20 cellular contexts compared by ENCODE assay signal in the genomic region with DNA sequence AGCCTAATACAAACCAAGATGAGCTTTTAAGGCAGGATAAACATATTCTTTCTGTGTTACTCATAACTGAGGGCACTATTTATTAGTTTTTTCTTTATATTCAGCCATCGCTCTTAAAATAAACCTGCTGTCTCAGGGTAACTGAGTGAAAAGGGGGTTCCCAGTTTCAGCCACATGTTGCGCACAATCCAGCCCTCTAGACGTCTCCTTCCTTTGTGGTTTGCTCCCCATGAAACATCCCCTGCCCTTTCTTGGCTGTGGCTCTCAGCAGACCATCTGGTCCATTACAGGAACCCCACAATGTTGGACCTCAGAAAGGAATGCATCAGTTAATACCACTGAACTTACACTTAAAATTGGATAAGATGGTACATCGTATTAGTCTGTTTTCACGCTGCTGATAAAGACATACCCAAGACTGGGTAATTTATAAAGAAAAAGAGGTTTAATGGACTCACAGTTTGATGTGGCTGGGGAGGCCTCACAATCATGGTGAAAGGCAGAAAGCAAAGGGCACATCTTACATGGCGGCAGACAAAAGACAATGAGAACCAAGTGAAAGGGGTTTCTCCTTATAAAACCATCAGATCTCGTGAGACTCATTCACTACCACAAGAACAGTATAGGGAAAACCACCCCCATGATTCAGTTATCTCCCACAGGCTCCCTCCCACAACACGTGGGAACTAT. TPM values are rescaled to one million over a fixed set of nuclear protein-coding genes. Genes with fewer than 3 reads are reported as not detected.
DNase-seq lines count a peak whose midpoint lies in the region; ATAC-seq, FAIRE-seq and TF ChIP-seq lines count a peak whose summit lies in the region.
"Had no signal": no experiment of that assay in that cellular context is flagged by ENCODE, and none has a peak within 500 bp of the region (broad histone marks: within the 10 kb centered on the region; RNA-seq: fewer than 3 reads in every experiment).

No MANE protein-coding gene starts in this region.

- H3K27me3 Mint-ChIP-seq in WTC11 (ENCODE audit: low read depth): peaks cover 9% of the 10 kb centered on the region
- H3K27me3 Mint-ChIP-seq: activated naive CD8-positive, alpha-beta T cell treated with anti-CD3 and anti-CD28 coated beads, Interleukin-2, amount 10 ng/mL, durations not matched to agents 7 days and 5 days had no signal

- H3K9me3 Mint-ChIP-seq in WTC11: peaks cover 18% of the 10 kb centered on the region

- ATAC-seq in GM21360 (IDR thresholded peaks at IDR 0.05; ENCODE audit: unreplicated experiment): peak; percentile 59
- no peak for ATAC-seq in WTC11
- no peak for ATAC-seq in HG02981 (IDR thresholded peaks at IDR 0.05; ENCODE audit: unreplicated experiment)
- ATAC-seq: GM23338 had no signal

- FAIRE-seq in GM12891 (lab: Jason Lieb, UNC): peak; percentile 33
- FAIRE-seq: G401.6 had no signal

- TF ChIP-seq POLR2A in GM12891 (IDR thresholded peaks at IDR 0.05; ENCODE audit: low read depth, low read length): no peak

- H3K27ac Mint-ChIP-seq in WTC11: no peak overlapping the region
- H3K27ac Mint-ChIP-seq: activated naive CD8-positive, alpha-beta T cell treated with anti-CD3 and anti-CD28 coated beads, Interleukin-2, amount 10 ng/mL, durations not matched to agents 7 days and 5 days; brain; GM23338; type B pancreatic cell had no signal

- CTCF ChIA-PET in WTC11 (lab: Charles Lee): no interaction called here

- H3K36me3 Mint-ChIP-seq in WTC11: no peaks in the 10 kb centered on the region
- H3K36me3 Mint-ChIP-seq: brain, type B pancreatic cell had no signal

- no peaks in the 10 kb centered on the region for H3K4me1 Mint-ChIP-seq in WTC11
- H3K4me1 Mint-ChIP-seq: brain, GM23338 had no signal

- no peak for TF ChIP-seq CTCF in WTC11 (IDR thresholded peaks at IDR 0.05)

- DNase-seq in GM12891 (ENCODE audit: insufficient read length, low spot score) (no peak), RPMI8226 (peak; percentile 84), medulla oblongata (ENCODE audit: extremely low spot score) (peak; percentile 44), WTC11 (ENCODE audit: low spot score) (no peak), cerebellar nuclear complex (lab: John Stamatoyannopoulos, UW) (no peak), kidney tubule cell (ENCODE audit: low spot score) (no peak)
- DNase-seq: activated naive CD8-positive, alpha-beta T cell treated with anti-CD3 and anti-CD28 coated beads, Interleukin-2, amount 10 ng/mL, durations not matched to agents 7 days and 5 days; CD4-positive, alpha-beta memory T cell; dermis blood vessel endothelial cell; DMS153; NCI-H1436; NCI-H524 treated with DMSO at 0.1 percent for 48 hours; stimulated activated CD4-positive, alpha-beta T cell treated with anti-CD3 and anti-CD28 coated beads, Interleukin-4, amount 100 ng/mL, for 1 hour; T1000 had no signal

- POLR2A ChIA-PET in WTC11 (lab: Charles Lee): no interaction called here

- no peak overlapping the region for H3K4me3 Mint-ChIP-seq in WTC11
- H3K4me3 Mint-ChIP-seq: activated naive CD8-positive, alpha-beta T cell treated with anti-CD3 and anti-CD28 coated beads, Interleukin-2, amount 10 ng/mL, durations not matched to agents 7 days and 5 days; brain; CD4-positive, alpha-beta memory T cell; GM23338; type B pancreatic cell had no signal

TF ChIP-seq in GM12891, 5 proteins besides CTCF, POLR2A, EP300 and RAD21:
- TF ChIP-seq TAF1 (IDR thresholded peaks at IDR 0.05; ENCODE audit: low read depth, low read length) (no peak), POU2F2 (IDR thresholded peaks at IDR 0.05; ENCODE audit: low read depth, low read length) (0 out of 2 replicates have a peak, but pooled peaks have one; percentile 27), SPI1 (IDR thresholded peaks at IDR 0.05; ENCODE audit: low read depth, low read length) (0 out of 2 replicates have a peak, but pooled peaks have one; percentile 4), POLR2AphosphoS5 (IDR thresholded peaks at IDR 0.05; ENCODE audit: low read depth, low read length) (no peak)

TF ChIP-seq in WTC11, 78 proteins besides CTCF, POLR2A, EP300 and RAD21 (continues in another document):
- no peak for TF ChIP-seq OVOL2 (CRISPR knock-in tag; IDR thresholded peaks at IDR 0.05; ENCODE audit: borderline replicate concordance)
- TF ChIP-seq EMX1 (CRISPR knock-in tag; IDR thresholded peaks at IDR 0.05): no peak
- TF ChIP-seq TEAD1 (CRISPR knock-in tag; IDR thresholded peaks at IDR 0.05): no peak
- TF ChIP-seq, protein P1, sequence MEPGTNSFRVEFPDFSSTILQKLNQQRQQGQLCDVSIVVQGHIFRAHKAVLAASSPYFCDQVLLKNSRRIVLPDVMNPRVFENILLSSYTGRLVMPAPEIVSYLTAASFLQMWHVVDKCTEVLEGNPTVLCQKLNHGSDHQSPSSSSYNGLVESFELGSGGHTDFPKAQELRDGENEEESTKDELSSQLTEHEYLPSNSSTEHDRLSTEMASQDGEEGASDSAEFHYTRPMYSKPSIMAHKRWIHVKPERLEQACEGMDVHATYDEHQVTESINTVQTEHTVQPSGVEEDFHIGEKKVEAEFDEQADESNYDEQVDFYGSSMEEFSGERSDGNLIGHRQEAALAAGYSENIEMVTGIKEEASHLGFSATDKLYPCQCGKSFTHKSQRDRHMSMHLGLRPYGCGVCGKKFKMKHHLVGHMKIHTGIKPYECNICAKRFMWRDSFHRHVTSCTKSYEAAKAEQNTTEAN (CRISPR knock-in tag; IDR thresholded peaks at IDR 0.05): no peak
- TF ChIP-seq, protein P2, sequence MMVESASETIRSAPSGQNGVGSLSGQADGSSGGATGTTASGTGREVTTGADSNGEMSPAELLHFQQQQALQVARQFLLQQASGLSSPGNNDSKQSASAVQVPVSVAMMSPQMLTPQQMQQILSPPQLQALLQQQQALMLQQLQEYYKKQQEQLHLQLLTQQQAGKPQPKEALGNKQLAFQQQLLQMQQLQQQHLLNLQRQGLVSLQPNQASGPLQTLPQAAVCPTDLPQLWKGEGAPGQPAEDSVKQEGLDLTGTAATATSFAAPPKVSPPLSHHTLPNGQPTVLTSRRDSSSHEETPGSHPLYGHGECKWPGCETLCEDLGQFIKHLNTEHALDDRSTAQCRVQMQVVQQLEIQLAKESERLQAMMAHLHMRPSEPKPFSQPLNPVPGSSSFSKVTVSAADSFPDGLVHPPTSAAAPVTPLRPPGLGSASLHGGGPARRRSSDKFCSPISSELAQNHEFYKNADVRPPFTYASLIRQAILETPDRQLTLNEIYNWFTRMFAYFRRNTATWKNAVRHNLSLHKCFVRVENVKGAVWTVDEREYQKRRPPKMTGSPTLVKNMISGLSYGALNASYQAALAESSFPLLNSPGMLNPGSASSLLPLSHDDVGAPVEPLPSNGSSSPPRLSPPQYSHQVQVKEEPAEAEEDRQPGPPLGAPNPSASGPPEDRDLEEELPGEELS (CRISPR knock-in tag; IDR thresholded peaks at IDR 0.05): no peak
- no peak for TF ChIP-seq NR2C2 (CRISPR knock-in tag; IDR thresholded peaks at IDR 0.05)
- no peak for TF ChIP-seq ETV6 (CRISPR knock-in tag; IDR thresholded peaks at IDR 0.05)
- TF ChIP-seq NR1H2 (CRISPR knock-in tag; IDR thresholded peaks at IDR 0.05): no peak
- no peak for TF ChIP-seq ZNF416 (CRISPR knock-in tag; IDR thresholded peaks at IDR 0.05)
- TF ChIP-seq NR3C1 (CRISPR knock-in tag; conservative IDR thresholded peaks at IDR 0.05; ENCODE audit: low read depth): no peak
- TF ChIP-seq, protein P3, sequence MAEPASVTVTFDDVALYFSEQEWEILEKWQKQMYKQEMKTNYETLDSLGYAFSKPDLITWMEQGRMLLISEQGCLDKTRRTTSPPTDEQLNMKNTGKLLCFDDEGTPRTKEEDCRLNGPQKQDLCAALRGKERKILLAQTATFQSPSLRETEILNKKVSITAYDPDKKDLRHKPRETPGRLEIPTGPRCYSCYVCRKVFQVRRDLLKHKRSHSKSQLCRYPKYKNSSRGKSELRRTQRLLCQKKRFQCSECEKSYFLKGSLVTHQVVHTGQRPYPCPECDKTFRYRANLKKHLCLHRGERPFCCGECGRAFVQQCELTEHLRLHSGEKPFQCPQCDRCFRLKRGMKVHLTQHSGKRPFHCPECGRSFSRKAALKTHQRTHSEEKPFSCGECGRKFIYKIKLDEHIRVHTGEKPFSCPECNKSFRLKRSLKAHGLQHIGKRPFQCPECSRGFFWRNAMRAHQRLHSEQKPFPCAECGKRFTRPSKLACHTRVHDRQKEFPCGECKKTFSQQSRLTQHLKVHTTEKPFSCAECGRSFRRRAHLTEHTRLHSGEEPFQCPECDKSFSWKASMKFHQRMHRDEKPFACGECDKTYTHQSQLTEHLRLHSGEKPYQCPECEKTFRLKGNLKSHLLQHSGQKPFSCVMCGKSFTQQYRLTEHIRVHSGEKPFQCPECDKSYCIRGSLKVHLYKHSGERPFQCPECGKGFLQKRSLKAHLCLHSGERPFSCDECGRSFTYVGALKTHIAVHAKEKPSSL (CRISPR knock-in tag; conservative IDR thresholded peaks at IDR 0.05): no peak
- TF ChIP-seq GTF2I (CRISPR knock-in tag; conservative IDR thresholded peaks at IDR 0.05): no peak
- TF ChIP-seq, protein P4, sequence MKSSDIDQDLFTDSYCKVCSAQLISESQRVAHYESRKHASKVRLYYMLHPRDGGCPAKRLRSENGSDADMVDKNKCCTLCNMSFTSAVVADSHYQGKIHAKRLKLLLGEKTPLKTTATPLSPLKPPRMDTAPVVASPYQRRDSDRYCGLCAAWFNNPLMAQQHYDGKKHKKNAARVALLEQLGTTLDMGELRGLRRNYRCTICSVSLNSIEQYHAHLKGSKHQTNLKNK (CRISPR knock-in tag; IDR thresholded peaks at IDR 0.05): no peak
- TF ChIP-seq, protein P5, sequence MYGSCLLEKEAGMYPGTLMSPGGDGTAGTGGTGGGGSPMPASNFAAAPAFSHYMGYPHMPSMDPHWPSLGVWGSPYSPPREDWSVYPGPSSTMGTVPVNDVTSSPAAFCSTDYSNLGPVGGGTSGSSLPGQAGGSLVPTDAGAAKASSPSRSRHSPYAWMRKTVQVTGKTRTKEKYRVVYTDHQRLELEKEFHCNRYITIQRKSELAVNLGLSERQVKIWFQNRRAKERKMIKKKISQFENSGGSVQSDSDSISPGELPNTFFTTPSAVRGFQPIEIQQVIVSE (CRISPR knock-in tag; IDR thresholded peaks at IDR 0.05; ENCODE audit: borderline replicate concordance): no peak
- no peak for TF ChIP-seq ZNF121 (CRISPR knock-in tag; IDR thresholded peaks at IDR 0.05)

RNA-seq across cellular contexts. Expression of a gene that starts 12.6 kb away (rescaled TPM):
- 39.6 TPM for polyA plus RNA-seq in GM12891 (2012; ENCODE audit: low read depth, missing spikeins)
- total RNA-seq in WTC11 (2021): 0.27 to 0.70 TPM (median 0.32 TPM) in 3 replicates

Comparison
In these comparisons a context has a peak if more than half of its experiments do, and no peak if none do; other contexts are left out.
1. DNase-seq: peak in RPMI8226 (single experiment) and medulla oblongata (single experiment); none in GM12891 (single experiment), WTC11 (single experiment), cerebellar nuclear complex (0 of 2) and kidney tubule cell (single experiment).